23 cellular contexts compared by ENCODE assay signal in the genomic region with DNA sequence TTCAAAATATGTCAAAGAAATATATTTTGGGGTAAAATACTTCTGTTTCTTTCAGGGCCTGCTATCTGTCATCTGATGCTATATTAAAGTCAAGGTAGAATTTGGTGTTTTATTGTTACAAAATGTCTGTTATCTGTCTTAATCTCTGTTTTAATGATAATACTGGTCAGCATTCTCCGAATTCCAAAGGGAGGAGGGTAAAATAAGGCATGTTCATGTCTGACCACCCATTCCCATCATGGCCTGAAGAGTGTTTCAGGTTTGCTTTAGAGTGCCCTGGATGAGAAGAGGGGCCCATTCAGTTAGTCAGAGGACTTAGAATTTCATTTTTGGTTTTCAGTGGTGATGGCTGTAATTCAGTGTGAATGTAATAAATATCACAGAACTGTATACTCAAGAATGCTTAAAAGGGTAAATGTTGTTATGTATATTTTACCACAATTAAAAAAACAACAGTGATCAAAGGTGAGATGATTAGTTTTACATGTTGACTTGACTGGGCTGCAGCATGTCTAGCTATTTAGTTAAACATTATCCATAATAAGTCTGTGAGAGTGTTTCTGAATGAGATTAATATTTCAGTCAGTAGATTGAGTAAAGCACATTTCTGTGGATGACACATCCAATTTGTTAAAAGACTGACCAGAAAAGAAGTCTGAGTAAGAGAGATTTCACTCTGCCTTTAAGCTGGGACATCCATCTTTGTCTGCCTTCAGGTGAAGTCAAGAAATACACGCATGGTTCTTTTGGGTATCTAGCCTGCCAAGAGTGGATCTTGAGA.
"Had no signal": no experiment of that assay in that cellular context is flagged by ENCODE, and none has a peak within 500 bp of the region (broad histone marks: within the 10 kb centered on the region; RNA-seq: fewer than 3 reads in every experiment).

No MANE protein-coding gene starts in this region.

- H3K4me1 ChIP-seq: esophagus muscularis mucosa, gastrocnemius medialis, left lung, prostate gland, right atrium auricular region, upper lobe of left lung had no signal

- H3K27ac ChIP-seq: esophagus muscularis mucosa, gastrocnemius medialis, left lung, prostate gland, right atrium auricular region, thoracic aorta, upper lobe of left lung, WERI-Rb-1 had no signal

- DNase-seq: activated CD4-positive, alpha-beta T cell treated with anti-CD3 and anti-CD28 coated beads for 1 hour; activated CD4-positive, alpha-beta T cell treated with anti-CD3 and anti-CD28 coated beads, Interleukin-2, amount 50 U/mL, for 1 hour; activated CD8-positive, alpha-beta T cell treated with anti-CD3 and anti-CD28 coated beads, Interleukin-2, amount 10 ng/mL, durations not matched to agents 7 days and 5 days; activated gamma-delta T cell treated with Interleukin-2 at 50 U/mL for 16 hours; aorta; caudate nucleus; dermis blood vessel endothelial cell; effector CD8-positive, alpha-beta T cell; gastrocnemius medialis; head of caudate nucleus; hypothalamus; left lung; naive thymus-derived CD8-positive, alpha-beta T cell; stimulated activated CD4-positive, alpha-beta T cell treated with anti-CD3 and anti-CD28 coated beads, Interleukin-4, amount 100 ng/mL, for 24 hours; stimulated activated naive CD4-positive, alpha-beta T cell treated with Interleukin-2 at 50 U/mL for 16 hours; T-helper 1 cell; upper lobe of left lung; WERI-Rb-1 had no signal

- H3K4me3 ChIP-seq: esophagus muscularis mucosa, gastrocnemius medialis, left lung, lung, prostate gland, right atrium auricular region, thoracic aorta, upper lobe of left lung had no signal

- H3K27me3 ChIP-seq: esophagus muscularis mucosa, gastrocnemius medialis, left lung, right atrium auricular region, upper lobe of left lung had no signal

- ATAC-seq: activated CD8-positive, alpha-beta T cell treated with anti-CD3 and anti-CD28 coated beads, Interleukin-2, amount 10 ng/mL, durations not matched to agents 7 days and 5 days; gastrocnemius medialis; left lung; naive thymus-derived CD8-positive, alpha-beta T cell had no signal

- H3K36me3 ChIP-seq: esophagus muscularis mucosa, gastrocnemius medialis, left lung, prostate gland, right atrium auricular region, thoracic aorta, upper lobe of left lung, WERI-Rb-1 had no signal

- H3K9me3 ChIP-seq: gastrocnemius medialis, prostate gland, thoracic aorta had no signal
